ENCODE assay signal across 14 cellular contexts in genomic region chr2:240460781-240461431, GRCh38. TPM values are rescaled to one million over a fixed set of nuclear protein-coding genes. Genes with fewer than 3 reads are reported as not detected.
A peak's percentile ranks its signal among the peaks of the same experiment; 100 is the strongest.
DNase-seq lines count a peak whose midpoint lies in the region; ATAC-seq and TF ChIP-seq lines count a peak whose summit lies in the region.
"Had no signal": no experiment of that assay in that cellular context is flagged by ENCODE, and none has a peak within 500 bp of the region (broad histone marks: within the 10 kb centered on the region; RNA-seq: fewer than 3 reads in every experiment).

No MANE protein-coding gene starts in this region.

- POLR2A ChIA-PET in MCF 10A (lab: Yijun Ruan, JAX): no interaction called here

- H3K4me3 ChIP-seq in breast epithelium (no peak overlapping the region), ascending aorta (no peak overlapping the region), left lung (no peak overlapping the region), transverse colon (no peak overlapping the region)

- H3K27me3 Mint-ChIP-seq in MCF 10A (ENCODE audit: insufficient read depth, unreplicated experiment): no peaks in the 10 kb centered on the region

- no peak for TF ChIP-seq EP300 in transverse colon (IDR thresholded peaks at IDR 0.05; ENCODE audit: low read depth)

- H3K9me3 Mint-ChIP-seq in MCF 10A (ENCODE audit: unreplicated experiment): no peaks in the 10 kb centered on the region
- H3K9me3 Mint-ChIP-seq: activated CD4-positive, alpha-beta T cell treated with anti-CD3 and anti-CD28 coated beads, Interleukin-2, amount 10 ng/mL, durations not matched to agents 7 days and 5 days; activated naive CD4-positive, alpha-beta T cell treated with anti-CD3 and anti-CD28 coated beads, Interleukin-2, amount 50 U/mL, for 72 hours had no signal

- in situ Hi-C loops in transverse colon (cut with MboI; ENCODE audit: low pct_ligation_motif_present in 1 of 4, low pct_unique_long_range_greater_than_20kb in 1 of 4, low sequenced_read_pairs in 3 of 4): no loop called here

- no peak for TF ChIP-seq POLR2A in breast epithelium (IDR thresholded peaks at IDR 0.05)
- TF ChIP-seq POLR2A in transverse colon (IDR thresholded peaks at IDR 0.05): no peak

- H3K36me3 ChIP-seq in breast epithelium: no peaks in the 10 kb centered on the region
- H3K36me3 ChIP-seq in ascending aorta: peaks cover 40 to 53% of the 10 kb centered on the region in 2 donors
- H3K36me3 ChIP-seq in left lung: no peaks in the 10 kb centered on the region
- no peaks in the 10 kb centered on the region for H3K36me3 ChIP-seq in transverse colon

- peaks cover 27% of the 10 kb centered on the region for H3K36me3 Mint-ChIP-seq in MCF 10A (ENCODE audit: insufficient read depth, unreplicated experiment)
- H3K36me3 Mint-ChIP-seq: activated naive CD4-positive, alpha-beta T cell treated with anti-CD3 and anti-CD28 coated beads, Interleukin-2, amount 50 U/mL, for 72 hours had no signal

- CTCF ChIA-PET in MCF 10A (lab: Yijun Ruan, JAX): interaction anchor here (0.8 kb wide), 1 partner anchor 17 kb away, joined by 3 read pairs; no protein-coding TSS in a partner anchor

- no peaks in the 10 kb centered on the region for H3K27me3 ChIP-seq in breast epithelium
- no peaks in the 10 kb centered on the region for H3K27me3 ChIP-seq in ascending aorta
- peaks cover 0 to 38% of the 10 kb centered on the region in 2 donors for H3K27me3 ChIP-seq in left lung
- H3K27me3 ChIP-seq in transverse colon: peaks cover 12% of the 10 kb centered on the region

- no peak overlapping the region for H3K27ac ChIP-seq in breast epithelium
- no peak overlapping the region for H3K27ac ChIP-seq in ascending aorta
- no peak overlapping the region for H3K27ac ChIP-seq in left lung
- no peak overlapping the region for H3K27ac ChIP-seq in transverse colon

- no peaks in the 10 kb centered on the region for H3K9me3 ChIP-seq in breast epithelium
- H3K9me3 ChIP-seq in ascending aorta: no peaks in the 10 kb centered on the region
- no peaks in the 10 kb centered on the region for H3K9me3 ChIP-seq in left lung
- H3K9me3 ChIP-seq in transverse colon: no peaks in the 10 kb centered on the region

- 50% methylated on average over 1 of the region's 16 CpGs; no CpG with 5 or more reads in 1 of the 2 donors for WGBS in transverse colon (ENCODE audit: low coverage in 1 of 2), 2 donors

- H3K4me1 Mint-ChIP-seq in MCF 10A (ENCODE audit: insufficient read depth, unreplicated experiment): no peaks in the 10 kb centered on the region
- H3K4me1 Mint-ChIP-seq: activated CD4-positive, alpha-beta T cell treated with anti-CD3 and anti-CD28 coated beads, Interleukin-2, amount 10 ng/mL, durations not matched to agents 7 days and 5 days had no signal

- no peak for DNase-seq in MCF 10A (ENCODE audit: unreplicated experiment)
- DNase-seq in breast epithelium (ENCODE audit: low spot score in 2 of 2): no peak
- DNase-seq in ascending aorta (ENCODE audit: low spot score in 2 of 2): peak; percentile 6 to 59
- DNase-seq in left lung: peak; percentile 27 to 63
- peak; percentile 6 for DNase-seq in transverse colon
- DNase-seq in NCI-H774 (lab: John Stamatoyannopoulos, UW): no peak
- no peak for DNase-seq in NCI-H510A (lab: John Stamatoyannopoulos, UW)
- DNase-seq in SW 1271 (lab: John Stamatoyannopoulos, UW): no peak
- DNase-seq: activated CD4-positive, alpha-beta T cell treated with anti-CD3 and anti-CD28 coated beads, Interleukin-2, amount 10 ng/mL, durations not matched to agents 7 days and 5 days; EL; mesenchymal stem cell; NCI-H1092; NCI-H524 had no signal

- no peak for ATAC-seq in left lung
- ATAC-seq: activated naive CD4-positive, alpha-beta T cell treated with anti-CD3 and anti-CD28 coated beads, Interleukin-2, amount 50 U/mL, for 72 hours had no signal

- TF ChIP-seq CTCF in MCF 10A (IDR thresholded peaks at IDR 0.05; ENCODE audit: unreplicated experiment): peak; percentile 12
- TF ChIP-seq CTCF in breast epithelium (IDR thresholded peaks at IDR 0.05): no peak
- no peak for TF ChIP-seq CTCF in ascending aorta (IDR thresholded peaks at IDR 0.05)
- no peak for TF ChIP-seq CTCF in left lung (IDR thresholded peaks at IDR 0.05)
- no peak for TF ChIP-seq CTCF in transverse colon (IDR thresholded peaks at IDR 0.05)

- no peak overlapping the region for H3K4me3 Mint-ChIP-seq in MCF 10A (ENCODE audit: unreplicated experiment)
- H3K4me3 Mint-ChIP-seq: activated CD4-positive, alpha-beta T cell treated with anti-CD3 and anti-CD28 coated beads, Interleukin-2, amount 10 ng/mL, durations not matched to agents 7 days and 5 days had no signal

- H3K27ac Mint-ChIP-seq in MCF 10A (ENCODE audit: low read depth, unreplicated experiment): no peak overlapping the region
- H3K27ac Mint-ChIP-seq: activated CD4-positive, alpha-beta T cell treated with anti-CD3 and anti-CD28 coated beads, Interleukin-2, amount 10 ng/mL, durations not matched to agents 7 days and 5 days; activated naive CD4-positive, alpha-beta T cell treated with anti-CD3 and anti-CD28 coated beads, Interleukin-2, amount 50 U/mL, for 72 hours had no signal

- peaks cover 0 to 5% of the 10 kb centered on the region in 2 donors for H3K4me1 ChIP-seq in breast epithelium
- no peaks in the 10 kb centered on the region for H3K4me1 ChIP-seq in ascending aorta
- no peaks in the 10 kb centered on the region for H3K4me1 ChIP-seq in left lung
- peaks cover 0 to 8% (median 6%) of the 10 kb centered on the region in 4 donors for H3K4me1 ChIP-seq in transverse colon

- BruUV-seq in MCF 10A (replicated peaks; lab: Mats Ljungman, UMichigan): no TSS peak

- intact Hi-C loops in MCF 10A (cut with micrococcal nuclease): no loop called here
- intact Hi-C loops in breast epithelium (cut with DNase I; ENCODE audit: low total_unique reads): no loop called here
- intact Hi-C loops in ascending aorta (cut with DNase I): no loop called here
- intact Hi-C loops in left lung (cut with DNase I): no loop called here
- intact Hi-C loops in transverse colon (cut with DNase I; ENCODE audit: low total_unique reads): no loop called here

RNA-seq across cellular contexts. Expression of gene GPC1, which starts 25.4 kb away (rescaled TPM):
- 36.9 and 38.9 TPM in 2 replicates for total RNA-seq in MCF 10A (2022)
- 10 to 100 TPM; 13.8 to 56.3 (median 21.0) TPM for total RNA-seq in breast epithelium
- 123 TPM for total RNA-seq in ascending aorta
- total RNA-seq in left lung: 10 to 100 TPM; 60.4 to 63.4 TPM
- total RNA-seq in transverse colon: 10 to 100 TPM; 10.4 to 31.8 (median 18.0) TPM

Comparison
In these comparisons a context has a peak if more than half of its experiments do, and no peak if none do; other contexts are left out.
1. DNase-seq: peak in ascending aorta (2 of 2), left lung (2 of 2) and transverse colon (single experiment); none in MCF 10A (single experiment), breast epithelium (0 of 2), NCI-H774 (single experiment), NCI-H510A (single experiment) and SW 1271 (0 of 2).